Comparison of ENCODE assay signal across 1 cellular context in the genomic region with DNA sequence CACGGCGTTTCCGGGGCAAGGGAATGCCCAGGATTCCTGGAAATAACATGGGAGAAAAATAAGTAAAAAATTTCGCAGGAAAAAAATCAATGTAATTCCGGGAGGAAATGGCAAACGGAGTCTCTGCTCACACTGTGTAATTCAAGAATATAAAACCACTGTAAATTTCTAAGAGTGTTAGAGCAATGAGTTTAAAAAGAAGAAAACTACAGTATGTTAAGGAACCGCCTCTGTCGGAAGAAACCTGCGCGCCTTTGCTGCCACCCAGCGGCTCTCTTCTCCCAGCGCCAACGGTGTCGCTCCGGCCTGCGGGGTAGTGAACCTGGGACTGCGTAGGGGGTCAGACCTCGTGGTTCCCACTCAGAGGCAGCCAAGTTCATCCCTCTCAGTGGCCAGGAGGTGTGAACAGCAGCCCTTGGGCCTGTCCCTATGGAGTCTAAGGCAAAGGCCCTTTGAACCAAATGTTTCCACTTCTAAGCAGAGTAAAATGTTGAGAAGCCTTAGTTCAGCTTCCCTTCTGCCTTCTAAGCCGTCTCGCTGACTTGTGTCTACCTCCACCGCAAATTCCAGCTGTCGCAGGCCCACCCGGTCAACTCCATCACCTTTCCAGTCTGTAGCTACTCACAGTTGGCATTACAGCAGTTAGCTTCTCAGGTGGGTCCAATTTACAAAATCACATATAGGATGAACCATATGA.
TF ChIP-seq lines count a peak whose summit lies in the region.

No MANE protein-coding gene starts in this region.

TF ChIP-seq in GM23338, 12 proteins besides CTCF, POLR2A, EP300 and RAD21 (continued from another document):
- TF ChIP-seq, protein P1, sequence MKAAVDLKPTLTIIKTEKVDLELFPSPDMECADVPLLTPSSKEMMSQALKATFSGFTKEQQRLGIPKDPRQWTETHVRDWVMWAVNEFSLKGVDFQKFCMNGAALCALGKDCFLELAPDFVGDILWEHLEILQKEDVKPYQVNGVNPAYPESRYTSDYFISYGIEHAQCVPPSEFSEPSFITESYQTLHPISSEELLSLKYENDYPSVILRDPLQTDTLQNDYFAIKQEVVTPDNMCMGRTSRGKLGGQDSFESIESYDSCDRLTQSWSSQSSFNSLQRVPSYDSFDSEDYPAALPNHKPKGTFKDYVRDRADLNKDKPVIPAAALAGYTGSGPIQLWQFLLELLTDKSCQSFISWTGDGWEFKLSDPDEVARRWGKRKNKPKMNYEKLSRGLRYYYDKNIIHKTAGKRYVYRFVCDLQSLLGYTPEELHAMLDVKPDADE (IDR thresholded peaks at IDR 0.05) = no peak
- TF ChIP-seq, protein P2, sequence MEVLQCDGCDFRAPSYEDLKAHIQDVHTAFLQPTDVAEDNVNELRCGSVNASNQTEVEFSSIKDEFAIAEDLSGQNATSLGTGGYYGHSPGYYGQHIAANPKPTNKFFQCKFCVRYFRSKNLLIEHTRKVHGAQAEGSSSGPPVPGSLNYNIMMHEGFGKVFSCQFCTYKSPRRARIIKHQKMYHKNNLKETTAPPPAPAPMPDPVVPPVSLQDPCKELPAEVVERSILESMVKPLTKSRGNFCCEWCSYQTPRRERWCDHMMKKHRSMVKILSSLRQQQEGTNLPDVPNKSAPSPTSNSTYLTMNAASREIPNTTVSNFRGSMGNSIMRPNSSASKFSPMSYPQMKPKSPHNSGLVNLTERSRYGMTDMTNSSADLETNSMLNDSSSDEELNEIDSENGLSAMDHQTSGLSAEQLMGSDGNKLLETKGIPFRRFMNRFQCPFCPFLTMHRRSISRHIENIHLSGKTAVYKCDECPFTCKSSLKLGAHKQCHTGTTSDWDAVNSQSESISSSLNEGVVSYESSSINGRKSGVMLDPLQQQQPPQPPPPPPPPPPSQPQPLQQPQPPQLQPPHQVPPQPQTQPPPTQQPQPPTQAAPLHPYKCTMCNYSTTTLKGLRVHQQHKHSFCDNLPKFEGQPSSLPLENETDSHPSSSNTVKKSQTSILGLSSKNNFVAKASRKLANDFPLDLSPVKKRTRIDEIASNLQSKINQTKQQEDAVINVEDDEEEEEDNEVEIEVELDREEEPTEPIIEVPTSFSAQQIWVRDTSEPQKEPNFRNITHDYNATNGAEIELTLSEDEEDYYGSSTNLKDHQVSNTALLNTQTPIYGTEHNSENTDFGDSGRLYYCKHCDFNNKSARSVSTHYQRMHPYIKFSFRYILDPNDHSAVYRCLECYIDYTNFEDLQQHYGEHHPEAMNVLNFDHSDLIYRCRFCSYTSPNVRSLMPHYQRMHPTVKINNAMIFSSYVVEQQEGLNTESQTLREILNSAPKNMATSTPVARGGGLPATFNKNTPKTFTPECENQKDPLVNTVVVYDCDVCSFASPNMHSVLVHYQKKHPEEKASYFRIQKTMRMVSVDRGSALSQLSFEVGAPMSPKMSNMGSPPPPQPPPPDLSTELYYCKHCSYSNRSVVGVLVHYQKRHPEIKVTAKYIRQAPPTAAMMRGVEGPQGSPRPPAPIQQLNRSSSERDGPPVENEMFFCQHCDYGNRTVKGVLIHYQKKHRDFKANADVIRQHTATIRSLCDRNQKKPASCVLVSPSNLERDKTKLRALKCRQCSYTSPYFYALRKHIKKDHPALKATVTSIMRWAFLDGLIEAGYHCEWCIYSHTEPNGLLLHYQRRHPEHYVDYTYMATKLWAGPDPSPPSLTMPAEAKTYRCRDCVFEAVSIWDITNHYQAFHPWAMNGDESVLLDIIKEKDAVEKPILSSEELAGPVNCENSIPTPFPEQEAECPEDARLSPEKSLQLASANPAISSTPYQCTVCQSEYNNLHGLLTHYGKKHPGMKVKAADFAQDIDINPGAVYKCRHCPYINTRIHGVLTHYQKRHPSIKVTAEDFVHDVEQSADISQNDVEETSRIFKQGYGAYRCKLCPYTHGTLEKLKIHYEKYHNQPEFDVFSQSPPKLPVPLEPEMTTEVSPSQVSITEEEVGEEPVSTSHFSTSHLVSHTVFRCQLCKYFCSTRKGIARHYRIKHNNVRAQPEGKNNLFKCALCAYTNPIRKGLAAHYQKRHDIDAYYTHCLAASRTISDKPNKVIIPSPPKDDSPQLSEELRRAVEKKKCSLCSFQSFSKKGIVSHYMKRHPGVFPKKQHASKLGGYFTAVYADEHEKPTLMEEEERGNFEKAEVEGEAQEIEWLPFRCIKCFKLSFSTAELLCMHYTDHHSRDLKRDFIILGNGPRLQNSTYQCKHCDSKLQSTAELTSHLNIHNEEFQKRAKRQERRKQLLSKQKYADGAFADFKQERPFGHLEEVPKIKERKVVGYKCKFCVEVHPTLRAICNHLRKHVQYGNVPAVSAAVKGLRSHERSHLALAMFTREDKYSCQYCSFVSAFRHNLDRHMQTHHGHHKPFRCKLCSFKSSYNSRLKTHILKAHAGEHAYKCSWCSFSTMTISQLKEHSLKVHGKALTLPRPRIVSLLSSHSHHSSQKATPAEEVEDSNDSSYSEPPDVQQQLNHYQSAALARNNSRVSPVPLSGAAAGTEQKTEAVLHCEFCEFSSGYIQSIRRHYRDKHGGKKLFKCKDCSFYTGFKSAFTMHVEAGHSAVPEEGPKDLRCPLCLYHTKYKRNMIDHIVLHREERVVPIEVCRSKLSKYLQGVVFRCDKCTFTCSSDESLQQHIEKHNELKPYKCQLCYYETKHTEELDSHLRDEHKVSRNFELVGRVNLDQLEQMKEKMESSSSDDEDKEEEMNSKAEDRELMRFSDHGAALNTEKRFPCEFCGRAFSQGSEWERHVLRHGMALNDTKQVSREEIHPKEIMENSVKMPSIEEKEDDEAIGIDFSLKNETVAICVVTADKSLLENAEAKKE (CRISPR knock-in tag; IDR thresholded peaks at IDR 0.05) = no peak
- no peak for TF ChIP-seq STAT1 (IDR thresholded peaks at IDR 0.05; ENCODE audit: unreplicated experiment)
- no peak for TF ChIP-seq EZH2 (IDR thresholded peaks at IDR 0.05; ENCODE audit: low read depth, unreplicated experiment)
- no peak for TF ChIP-seq CREB1 (CRISPR knock-in tag; IDR thresholded peaks at IDR 0.05; ENCODE audit: low read depth)
TF ChIP-seq in GM23338: peak in this region for 0.
